ENCODE assay signal across 2 cellular contexts in the genomic region with DNA sequence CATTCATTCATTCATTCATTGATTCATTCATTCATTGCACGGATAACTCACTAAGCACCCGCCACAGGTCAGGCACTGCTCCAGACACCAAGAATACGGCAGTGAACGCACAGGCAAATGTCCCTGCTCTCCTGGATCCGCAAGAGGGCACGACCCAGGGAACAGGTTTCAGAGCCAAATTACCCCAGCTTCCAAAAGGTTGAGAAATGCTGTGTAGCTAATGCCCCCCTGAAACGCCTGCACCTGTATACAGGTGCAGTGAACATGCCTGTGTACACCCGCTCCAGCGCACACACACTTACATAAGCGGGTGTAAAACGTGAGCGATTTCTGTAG.
TF ChIP-seq lines count a peak whose summit lies in the region.

No MANE protein-coding gene starts in this region.

TF ChIP-seq in HEK293, 187 proteins besides CTCF, POLR2A, EP300 and RAD21:
- TF ChIP-seq ZNF24 (tag by site-specific recombination; IDR thresholded peaks at IDR 0.05) (0 out of 2 replicates have a peak, but pooled peaks have one; percentile 27), ZNF791 (tag by site-specific recombination; IDR thresholded peaks at IDR 0.05) (no peak), ZFP69B (tag by site-specific recombination; IDR thresholded peaks at IDR 0.05) (no peak), ZNF19 (tag by site-specific recombination; IDR thresholded peaks at IDR 0.05; ENCODE audit: low read depth) (no peak), ZNF146 (tag by site-specific recombination; IDR thresholded peaks at IDR 0.05) (no peak), BCL6B (tag by site-specific recombination; IDR thresholded peaks at IDR 0.05) (no peak)

TF ChIP-seq in HepG2, 621 proteins besides CTCF, POLR2A, EP300 and RAD21:
- peak; percentile 73; the same call in 1 of the 2 replicates for TF ChIP-seq CHD4 (IDR thresholded peaks at IDR 0.05; ENCODE audit: borderline replicate concordance, low read length)
- no peak for TF ChIP-seq NCOR1 (IDR thresholded peaks at IDR 0.05; ENCODE audit: borderline replicate concordance, low read length)
- 0 out of 2 replicates have a peak, but pooled peaks have one; percentile 12 for TF ChIP-seq ZSCAN31 (CRISPR knock-in tag; IDR thresholded peaks at IDR 0.05; ENCODE audit: low read depth)
- TF ChIP-seq MYC (CRISPR knock-in tag; IDR thresholded peaks at IDR 0.05; ENCODE audit: borderline replicate concordance): peak; percentile 20; the same call in 1 of the 2 replicates
- TF ChIP-seq MEIS1 (CRISPR knock-in tag; IDR thresholded peaks at IDR 0.05; ENCODE audit: borderline replicate concordance): no peak
- no peak for TF ChIP-seq KAT7 (CRISPR knock-in tag; IDR thresholded peaks at IDR 0.05; ENCODE audit: borderline replicate concordance)
- peak; percentile 19; the same call in 1 of the 2 replicates for TF ChIP-seq ZNF777 (CRISPR knock-in tag; IDR thresholded peaks at IDR 0.05)
- TF ChIP-seq, protein P1, sequence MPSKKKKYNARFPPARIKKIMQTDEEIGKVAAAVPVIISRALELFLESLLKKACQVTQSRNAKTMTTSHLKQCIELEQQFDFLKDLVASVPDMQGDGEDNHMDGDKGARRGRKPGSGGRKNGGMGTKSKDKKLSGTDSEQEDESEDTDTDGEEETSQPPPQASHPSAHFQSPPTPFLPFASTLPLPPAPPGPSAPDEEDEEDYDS (CRISPR knock-in tag; IDR thresholded peaks at IDR 0.05): no peak
- TF ChIP-seq ZNF331 (CRISPR knock-in tag; IDR thresholded peaks at IDR 0.05): no peak
- peak; percentile 16 for TF ChIP-seq ASH2L (IDR thresholded peaks at IDR 0.05; ENCODE audit: insufficient read length, low read depth, low read length)
